ENCODE assay signal across 9 cellular contexts in genomic region chr7:132318338-132319318, GRCh38.
A peak's percentile ranks its signal among the peaks of the same experiment; 100 is the strongest.
DNase-seq lines count a peak whose midpoint lies in the region; TF ChIP-seq lines count a peak whose summit lies in the region.
"Had no signal": no experiment of that assay in that cellular context is flagged by ENCODE, and none has a peak within 500 bp of the region (broad histone marks: within the 10 kb centered on the region; RNA-seq: fewer than 3 reads in every experiment).

No MANE protein-coding gene starts in this region.

- H3K4me2 ChIP-seq in mesendoderm (ENCODE audit: low read length): no peak overlapping the region

- H3K4ac ChIP-seq in mesendoderm (ENCODE audit: low read depth, low read length): no peak overlapping the region

- H2BK120ac ChIP-seq in mesendoderm (ENCODE audit: low read depth, low read length): no peak overlapping the region

- H3K27ac ChIP-seq in HUES48 (ENCODE audit: low read depth, low read length) (no peak overlapping the region), endodermal cell (ENCODE audit: low read depth, low read length) (no peak overlapping the region), mesendoderm (ENCODE audit: low read depth, low read length) (no peak overlapping the region)

- TF ChIP-seq CTCF in GM20000 (IDR thresholded peaks at IDR 0.05; ENCODE audit: extremely low read depth, missing control alignments): peak; percentile 88
- TF ChIP-seq CTCF in endodermal cell (conservative IDR thresholded peaks at IDR 0.05): peak; percentile 94

- H3K4me3 Mint-ChIP-seq in endodermal cell: peak overlapping the region; percentile 3
- H3K4me3 Mint-ChIP-seq: dendritic cell treated with granulocyte-macrophage colony-stimulating factor and Interleukin-4, amounts not matched to agents 40 ng/mL and 50 ng/mL, for 4 days had no signal

- peaks cover 21% of the 10 kb centered on the region; the same call in 1 of the 2 replicates for H3K27me3 ChIP-seq in HUES48 (ENCODE audit: control insufficient read depth, insufficient read depth, low read length)
- peaks cover 16% of the 10 kb centered on the region for H3K27me3 ChIP-seq in NT2/D1 (ENCODE audit: insufficient read depth, insufficient read length)
- no peaks in the 10 kb centered on the region for H3K27me3 ChIP-seq in endodermal cell (ENCODE audit: control insufficient read depth, insufficient read depth, low read length, poor library complexity, severe bottlenecking)
- no peaks in the 10 kb centered on the region for H3K27me3 ChIP-seq in mesendoderm (ENCODE audit: insufficient read depth, low read length, poor library complexity)

- H2BK5ac ChIP-seq in mesendoderm (ENCODE audit: low read length): no peak overlapping the region

- no peaks in the 10 kb centered on the region for H3K79me2 ChIP-seq in mesendoderm (ENCODE audit: control insufficient read depth, insufficient read depth, low read length)

- no peak overlapping the region for H3K27ac Mint-ChIP-seq in endodermal cell
- H3K27ac Mint-ChIP-seq: dendritic cell treated with granulocyte-macrophage colony-stimulating factor and Interleukin-4, amounts not matched to agents 40 ng/mL and 50 ng/mL, for 4 days had no signal

- no peaks in the 10 kb centered on the region for H3K36me3 ChIP-seq in HUES48 (ENCODE audit: control insufficient read depth, insufficient read depth, low read length)
- H3K36me3 ChIP-seq in NT2/D1 (ENCODE audit: insufficient read depth, insufficient read length, low read length): no peaks in the 10 kb centered on the region
- no peaks in the 10 kb centered on the region for H3K36me3 ChIP-seq in endodermal cell (ENCODE audit: control insufficient read depth, insufficient read depth, low read length)
- H3K36me3 ChIP-seq in mesendoderm (ENCODE audit: control insufficient read depth, insufficient read depth, low read length): no peaks in the 10 kb centered on the region

- H3K23ac ChIP-seq in mesendoderm (ENCODE audit: low read length): no peak overlapping the region

- no peak overlapping the region for H2AK5ac ChIP-seq in mesendoderm (ENCODE audit: low read length)

- no peak overlapping the region for H2BK15ac ChIP-seq in mesendoderm (replicated peaks; ENCODE audit: low read depth)

- H3K4me1 Mint-ChIP-seq in endodermal cell: peaks cover 8% of the 10 kb centered on the region

- no peak overlapping the region for H4K5ac ChIP-seq in mesendoderm (ENCODE audit: low read length)

- H3K36me3 Mint-ChIP-seq in endodermal cell (ENCODE audit: low read depth): peaks cover 3% of the 10 kb centered on the region

- no peak overlapping the region for H3K18ac ChIP-seq in mesendoderm (ENCODE audit: low read length)

- DNase-seq in CMK (ENCODE audit: low read depth): peak; percentile 74
- peak; percentile 81 for DNase-seq in GM20000 (ENCODE audit: low spot score)
- DNase-seq in NT2/D1 (ENCODE audit: low read depth, low spot score): peak; percentile 91
- DNase-seq in activated CD8-positive, alpha-beta memory T cell treated with anti-CD3 and anti-CD28 coated beads for 48 hours (ENCODE audit: low read depth in 2 of 3, low spot score in 2 of 3): peak; percentile 51 to 61 (median 52)
- DNase-seq in endodermal cell: peak; percentile 95
- DNase-seq in mesendoderm: peak; percentile 88
- DNase-seq in stimulated activated CD8-positive, alpha-beta memory T cell treated with anti-CD3 and anti-CD28 coated beads, Interleukin-2, amount 100 ng/mL, for 48 hours (ENCODE audit: low read depth in 2 of 2): peak; percentile 67 to 69

- no peak overlapping the region for H3K9ac ChIP-seq in HUES48 (ENCODE audit: low read depth, low read length)
- no peak overlapping the region for H3K9ac ChIP-seq in NT2/D1 (ENCODE audit: insufficient read length, low read depth)
- no peak overlapping the region for H3K9ac ChIP-seq in endodermal cell (ENCODE audit: extremely low read depth, low read length, poor library complexity, severe bottlenecking)
- no peak overlapping the region for H3K9ac ChIP-seq in mesendoderm (ENCODE audit: low read length)

- H3K9me3 Mint-ChIP-seq in endodermal cell: peaks cover 8% of the 10 kb centered on the region
- H3K9me3 Mint-ChIP-seq: dendritic cell treated with granulocyte-macrophage colony-stimulating factor and Interleukin-4, amounts not matched to agents 40 ng/mL and 50 ng/mL, for 4 days had no signal

- H3K9me3 ChIP-seq in HUES48 (ENCODE audit: control insufficient read depth, insufficient read depth, low read length) (no peaks in the 10 kb centered on the region), NT2/D1 (ENCODE audit: insufficient read depth, low read length) (peaks cover 10% of the 10 kb centered on the region; the same call in 1 of the 2 replicates), endodermal cell (ENCODE audit: control insufficient read depth, low read length) (peaks cover 11% of the 10 kb centered on the region)

- WGBS in endodermal cell (ENCODE audit: insufficient coverage in 1 of 2, insufficient read length in 1 of 2), 2 experiments: 25 to 29% methylated on average over 14 to 21 of the region's 21 CpGs
- WGBS in mesendoderm (ENCODE audit: extremely low coverage, insufficient coverage, low lambda C conversion rate): no CpG with 5 or more reads among the region's 21 CpGs

- H3K79me1 ChIP-seq in mesendoderm (ENCODE audit: low read length): no peaks in the 10 kb centered on the region

- H3K56ac ChIP-seq in mesendoderm (ENCODE audit: low read length): peak overlapping the region; percentile 44

- H3K27me3 Mint-ChIP-seq in endodermal cell (ENCODE audit: insufficient read depth): peaks cover 26% of the 10 kb centered on the region

- H4K8ac ChIP-seq in mesendoderm (ENCODE audit: low read depth, low read length): no peak overlapping the region

- H3K4me3 ChIP-seq in HUES48 (ENCODE audit: low read depth, low read length) (peak overlapping the region; percentile 5; the same call in 1 of the 2 replicates), NT2/D1 (ENCODE audit: insufficient read length, low read depth) (peak overlapping the region; percentile 15), endodermal cell (ENCODE audit: low read length) (no peak overlapping the region), mesendoderm (ENCODE audit: low read length) (no peak overlapping the region)

- peaks cover 5% of the 10 kb centered on the region; the same call in 1 of the 2 replicates for H3K4me1 ChIP-seq in HUES48 (ENCODE audit: control insufficient read depth, insufficient read depth, low read length)
- peaks cover 8% of the 10 kb centered on the region for H3K4me1 ChIP-seq in NT2/D1 (ENCODE audit: insufficient read depth, insufficient read length)
- H3K4me1 ChIP-seq in endodermal cell (ENCODE audit: control insufficient read depth, insufficient read depth, low read length): no peaks in the 10 kb centered on the region
- H3K4me1 ChIP-seq in mesendoderm (ENCODE audit: control insufficient read depth, low read depth, low read length): no peaks in the 10 kb centered on the region

Comparison
In these comparisons a context has a peak if more than half of its experiments do, and no peak if none do; other contexts are left out.
1. H3K4me3 ChIP-seq: peak in HUES48 (single experiment) and NT2/D1 (single experiment); none in endodermal cell (single experiment) and mesendoderm (single experiment).
2. Peak in every context shown above with its lines, with median percentiles within 50 percentile points of each other: DNase-seq.